ENCODE assay signal across 8 cellular contexts in the genomic region with DNA sequence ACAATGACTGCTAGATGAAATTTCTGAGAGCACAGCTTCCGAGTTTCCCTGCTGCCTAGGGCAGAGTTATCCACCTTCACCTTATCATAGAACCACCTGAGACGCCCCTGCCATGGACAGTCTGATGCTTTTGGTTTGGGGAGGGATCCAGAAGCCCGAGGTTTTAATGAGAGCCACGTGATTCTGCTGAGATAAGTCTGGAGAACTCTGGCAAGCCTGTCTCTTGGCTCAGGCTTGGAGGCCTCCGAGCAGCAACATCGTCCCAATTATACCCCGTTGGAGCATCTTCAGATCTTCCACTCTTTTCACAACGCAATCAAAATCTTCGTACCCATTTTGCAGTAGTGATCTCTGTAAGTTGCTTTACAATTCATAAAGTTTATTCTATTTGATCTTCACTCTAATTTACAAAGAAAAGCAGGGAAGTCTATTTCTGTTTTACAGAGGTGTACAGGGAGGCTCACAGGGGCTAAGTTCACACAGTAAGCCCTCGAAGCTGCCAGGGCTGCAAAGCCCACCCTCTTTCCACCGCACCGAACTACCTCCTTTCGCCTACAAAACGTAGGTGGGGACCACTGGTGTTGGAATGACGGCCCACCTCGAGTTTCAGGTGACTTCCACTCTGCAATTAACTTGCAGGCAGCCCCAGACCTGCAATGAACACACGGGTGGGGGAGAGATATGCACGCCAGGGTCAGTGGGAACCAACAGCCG. TPM values are rescaled to one million over a fixed set of nuclear protein-coding genes. Genes with fewer than 3 reads are reported as not detected.
DNase-seq lines count a peak whose midpoint lies in the region; ATAC-seq, FAIRE-seq and TF ChIP-seq lines count a peak whose summit lies in the region.

No MANE protein-coding gene starts in this region.

- H3K9me3 ChIP-seq in HEK293 (ENCODE audit: control insufficient read depth, insufficient read depth, low read depth, low read length) (no peaks in the 10 kb centered on the region), ascending aorta (peaks cover 0 to 3% of the 10 kb centered on the region in 2 donors), kidney (ENCODE audit: control insufficient read depth in 1 of 2, low read length in 2 of 2) (no peaks in the 10 kb centered on the region), subcutaneous abdominal adipose tissue (ENCODE audit: control insufficient read depth in 5 of 5, low read length in 5 of 5) (peaks cover 0 to 6% (median 0%) of the 10 kb centered on the region in 5 donors)

- FAIRE-seq in kidney (lab: Jason Lieb, UNC), result no peak

- H3K36me3 ChIP-seq in HEK293 (ENCODE audit: control insufficient read depth in 2 of 2, insufficient read depth in 1 of 2, low read length in 2 of 2), result no peaks in the 10 kb centered on the region
- H3K36me3 ChIP-seq in ascending aorta, result no peaks in the 10 kb centered on the region
- H3K36me3 ChIP-seq in kidney (ENCODE audit: control insufficient read depth in 1 of 2, insufficient read depth in 2 of 2, low read length in 2 of 2), result no peaks in the 10 kb centered on the region
- H3K36me3 ChIP-seq in subcutaneous abdominal adipose tissue (ENCODE audit: control insufficient read depth in 5 of 5, insufficient read depth in 5 of 5, low read length in 5 of 5), result no peaks in the 10 kb centered on the region

- DNase-seq in ascending aorta (ENCODE audit: low spot score in 2 of 2), result no peak
- no peak for DNase-seq in kidney
- DNase-seq in NOMO-1 treated with DMSO at 0.1 percent for 48 hours (lab: John Stamatoyannopoulos, UW; ENCODE audit: unreplicated experiment), result no peak
- DNase-seq in EL, result no peak

- intact Hi-C loops in ascending aorta (cut with DNase I) (loop anchor here (2.0 kb wide), 1 partner anchor 15 kb away; no protein-coding TSS in a partner anchor), kidney (cut with DNase I) (no loop called here)

- H3K4me1 ChIP-seq in HEK293 (ENCODE audit: control insufficient read depth, insufficient read depth, low read length) (peaks cover 29% of the 10 kb centered on the region), ascending aorta (peaks cover 5 to 6% of the 10 kb centered on the region in 2 donors), kidney (ENCODE audit: control insufficient read depth in 1 of 2, insufficient read depth in 1 of 2, low read depth in 1 of 2, low read length in 2 of 2) (peaks cover 0 to 7% of the 10 kb centered on the region in 2 donors), subcutaneous abdominal adipose tissue (ENCODE audit: control insufficient read depth in 5 of 5, insufficient read depth in 5 of 5, low read length in 5 of 5) (peaks cover 0 to 20% (median 17%) of the 10 kb centered on the region in 5 donors)

- POLR2A ChIA-PET in HEK293 (lab: Yijun Ruan, JAX), result no interaction called here

- peak overlapping the region; percentile 54 for H3K4me3 ChIP-seq in HEK293 (ENCODE audit: low read depth, low read length)
- H3K4me3 ChIP-seq in ascending aorta, result peak overlapping the region; percentile 71 to 77
- peak overlapping the region; percentile 78 to 80 for H3K4me3 ChIP-seq in kidney (ENCODE audit: low read length in 2 of 2)
- H3K4me3 ChIP-seq in subcutaneous abdominal adipose tissue (ENCODE audit: low read depth in 1 of 5, low read length in 5 of 5), result peak overlapping the region; percentile 81 to 90 (median 87)

- no peak for TF ChIP-seq CTCF in 22Rv1 (IDR thresholded peaks at IDR 0.05)
- TF ChIP-seq CTCF in HEK293 (tag by site-specific recombination; IDR thresholded peaks at IDR 0.05), result peak; percentile 66; the same call in 1 of the 2 replicates
- no peak for TF ChIP-seq CTCF in ascending aorta (IDR thresholded peaks at IDR 0.05)
- no peak for TF ChIP-seq CTCF in kidney (IDR thresholded peaks at IDR 0.05; ENCODE audit: borderline replicate concordance, extremely low read depth, insufficient read depth)

- H3K9ac ChIP-seq in kidney (ENCODE audit: low read length in 2 of 2) (peak overlapping the region; percentile 60 to 93), subcutaneous abdominal adipose tissue (ENCODE audit: low read length in 5 of 5) (peak overlapping the region in 4 of 5 donors; percentile 48 to 83 (median 70))

- no peaks in the 10 kb centered on the region for H3K27me3 ChIP-seq in ascending aorta
- no peaks in the 10 kb centered on the region for H3K27me3 ChIP-seq in subcutaneous abdominal adipose tissue (ENCODE audit: control insufficient read depth in 5 of 5, insufficient read depth in 4 of 5, low read length in 5 of 5)

- H3K27ac ChIP-seq in 22Rv1, result peak overlapping the region; percentile 92
- peak overlapping the region; percentile 99 for H3K27ac ChIP-seq in HEK293 (ENCODE audit: extremely low read depth, low read depth, low read length)
- peak overlapping the region; percentile 86 to 95 for H3K27ac ChIP-seq in ascending aorta
- H3K27ac ChIP-seq in kidney (ENCODE audit: low read depth in 2 of 2, low read length in 2 of 2), result peak overlapping the region; percentile 48 to 89
- peak overlapping the region; percentile 87 for H3K27ac ChIP-seq in subcutaneous abdominal adipose tissue (ENCODE audit: low read depth, low read length)

- CTCF ChIA-PET in HEK293 (lab: Yijun Ruan, JAX), result interaction anchor here (1.2 to 1.7 kb wide), 2 partner anchors 46 to 184 kb away, joined by 3 to 7 read pairs; no protein-coding TSS in a partner anchor

- ATAC-seq in GM21825 (IDR thresholded peaks at IDR 0.05; ENCODE audit: unreplicated experiment), result no peak

TF ChIP-seq in HEK293, 187 proteins besides CTCF, POLR2A, EP300 and RAD21 (continues in another document):
- TF ChIP-seq, protein P1, sequence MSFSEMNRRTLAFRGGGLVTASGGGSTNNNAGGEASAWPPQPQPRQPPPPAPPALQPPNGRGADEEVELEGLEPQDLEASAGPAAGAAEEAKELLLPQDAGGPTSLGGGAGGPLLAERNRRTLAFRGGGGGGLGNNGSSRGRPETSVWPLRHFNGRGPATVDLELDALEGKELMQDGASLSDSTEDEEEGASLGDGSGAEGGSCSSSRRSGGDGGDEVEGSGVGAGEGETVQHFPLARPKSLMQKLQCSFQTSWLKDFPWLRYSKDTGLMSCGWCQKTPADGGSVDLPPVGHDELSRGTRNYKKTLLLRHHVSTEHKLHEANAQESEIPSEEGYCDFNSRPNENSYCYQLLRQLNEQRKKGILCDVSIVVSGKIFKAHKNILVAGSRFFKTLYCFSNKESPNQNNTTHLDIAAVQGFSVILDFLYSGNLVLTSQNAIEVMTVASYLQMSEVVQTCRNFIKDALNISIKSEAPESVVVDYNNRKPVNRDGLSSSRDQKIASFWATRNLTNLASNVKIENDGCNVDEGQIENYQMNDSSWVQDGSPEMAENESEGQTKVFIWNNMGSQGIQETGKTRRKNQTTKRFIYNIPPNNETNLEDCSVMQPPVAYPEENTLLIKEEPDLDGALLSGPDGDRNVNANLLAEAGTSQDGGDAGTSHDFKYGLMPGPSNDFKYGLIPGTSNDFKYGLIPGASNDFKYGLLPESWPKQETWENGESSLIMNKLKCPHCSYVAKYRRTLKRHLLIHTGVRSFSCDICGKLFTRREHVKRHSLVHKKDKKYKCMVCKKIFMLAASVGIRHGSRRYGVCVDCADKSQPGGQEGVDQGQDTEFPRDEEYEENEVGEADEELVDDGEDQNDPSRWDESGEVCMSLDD (tag by site-specific recombination; IDR thresholded peaks at IDR 0.05), result no peak
- TF ChIP-seq, protein P2, sequence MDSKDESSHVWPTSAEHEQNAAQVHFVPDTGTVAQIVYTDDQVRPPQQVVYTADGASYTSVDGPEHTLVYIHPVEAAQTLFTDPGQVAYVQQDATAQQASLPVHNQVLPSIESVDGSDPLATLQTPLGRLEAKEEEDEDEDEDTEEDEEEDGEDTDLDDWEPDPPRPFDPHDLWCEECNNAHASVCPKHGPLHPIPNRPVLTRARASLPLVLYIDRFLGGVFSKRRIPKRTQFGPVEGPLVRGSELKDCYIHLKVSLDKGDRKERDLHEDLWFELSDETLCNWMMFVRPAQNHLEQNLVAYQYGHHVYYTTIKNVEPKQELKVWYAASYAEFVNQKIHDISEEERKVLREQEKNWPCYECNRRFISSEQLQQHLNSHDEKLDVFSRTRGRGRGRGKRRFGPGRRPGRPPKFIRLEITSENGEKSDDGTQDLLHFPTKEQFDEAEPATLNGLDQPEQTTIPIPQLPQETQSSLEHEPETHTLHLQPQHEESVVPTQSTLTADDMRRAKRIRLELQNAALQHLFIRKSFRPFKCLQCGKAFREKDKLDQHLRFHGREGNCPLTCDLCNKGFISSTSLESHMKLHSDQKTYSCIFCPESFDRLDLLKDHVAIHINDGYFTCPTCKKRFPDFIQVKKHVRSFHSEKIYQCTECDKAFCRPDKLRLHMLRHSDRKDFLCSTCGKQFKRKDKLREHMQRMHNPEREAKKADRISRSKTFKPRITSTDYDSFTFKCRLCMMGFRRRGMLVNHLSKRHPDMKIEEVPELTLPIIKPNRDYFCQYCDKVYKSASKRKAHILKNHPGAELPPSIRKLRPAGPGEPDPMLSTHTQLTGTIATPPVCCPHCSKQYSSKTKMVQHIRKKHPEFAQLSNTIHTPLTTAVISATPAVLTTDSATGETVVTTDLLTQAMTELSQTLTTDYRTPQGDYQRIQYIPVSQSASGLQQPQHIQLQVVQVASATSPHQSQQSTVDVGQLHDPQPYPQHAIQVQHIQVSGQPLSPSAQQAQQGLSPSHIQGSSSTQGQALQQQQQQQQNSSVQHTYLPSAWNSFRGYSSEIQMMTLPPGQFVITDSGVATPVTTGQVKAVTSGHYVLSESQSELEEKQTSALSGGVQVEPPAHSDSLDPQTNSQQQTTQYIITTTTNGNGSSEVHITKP (tag by site-specific recombination; IDR thresholded peaks at IDR 0.05), result peak; percentile 35; the same call in 1 of the 2 replicates
- TF ChIP-seq FEZF1 (tag by site-specific recombination; IDR thresholded peaks at IDR 0.05) (no peak), ZNF510 (tag by site-specific recombination; IDR thresholded peaks at IDR 0.05; ENCODE audit: insufficient replicate concordance) (no peak), ZBTB20 (tag by site-specific recombination; IDR thresholded peaks at IDR 0.05) (peak; percentile 75; the same call in 1 of the 2 replicates), ZNF302 (tag by site-specific recombination; IDR thresholded peaks at IDR 0.05; ENCODE audit: low read depth) (no peak), SP7 (tag by site-specific recombination; IDR thresholded peaks at IDR 0.05) (no peak), OSR2 (tag by site-specific recombination; IDR thresholded peaks at IDR 0.05) (peak; percentile 22; the same call in 1 of the 2 replicates), ZNF311 (tag by site-specific recombination; IDR thresholded peaks at IDR 0.05; ENCODE audit: borderline replicate concordance) (no peak), ZFP69B (tag by site-specific recombination; IDR thresholded peaks at IDR 0.05) (peak; percentile 85; the same call in 1 of the 2 replicates), ZNF133 (tag by site-specific recombination; IDR thresholded peaks at IDR 0.05) (peak; percentile 63; the same call in 1 of the 2 replicates), EGR2 (tag by site-specific recombination; IDR thresholded peaks at IDR 0.05; ENCODE audit: low read depth) (0 out of 2 replicates have a peak, but pooled peaks have one; percentile 13)

RNA-seq across cellular contexts. Expression of a gene that starts 0.5 kb away (rescaled TPM):
- 1.2 TPM for total RNA-seq in ascending aorta
- total RNA-seq in kidney, result 9.7 TPM
- 5.5 TPM for polyA plus RNA-seq in kidney (ENCODE audit: insufficient read depth, low read depth, low replicate concordance)
